In genomic region chr5:113935453-113935852, GRCh38 we compare ENCODE assay signal across 11 cellular contexts.
"Had no signal": no experiment of that assay in that cellular context is flagged by ENCODE, and none has a peak within 500 bp of the region (broad histone marks: within the 10 kb centered on the region; RNA-seq: fewer than 3 reads in every experiment).

No MANE protein-coding gene starts in this region.

- FAIRE-seq: H1, H54 had no signal

- H3K9me3 ChIP-seq: HAP-1 had no signal

- H3K36me3 ChIP-seq: HAP-1 had no signal

- H3K27ac ChIP-seq: GM23248 had no signal

- H3K9ac ChIP-seq: GM23248 had no signal

- H3K4me2 ChIP-seq: GM23338 had no signal

- ATAC-seq: GM23338, HCT116 had no signal

- H2AFZ ChIP-seq: GM23248, GM23338 had no signal

- DNase-seq: GM23248, GOT3, H7, H9, HCEC 1CT, HFFc6 had no signal

- H3K4me3 ChIP-seq: GM23248, GM23338, HAP-1 had no signal

- H3K4me1 ChIP-seq: HAP-1 had no signal
